9 cellular contexts compared by ENCODE assay signal in the genomic region with DNA sequence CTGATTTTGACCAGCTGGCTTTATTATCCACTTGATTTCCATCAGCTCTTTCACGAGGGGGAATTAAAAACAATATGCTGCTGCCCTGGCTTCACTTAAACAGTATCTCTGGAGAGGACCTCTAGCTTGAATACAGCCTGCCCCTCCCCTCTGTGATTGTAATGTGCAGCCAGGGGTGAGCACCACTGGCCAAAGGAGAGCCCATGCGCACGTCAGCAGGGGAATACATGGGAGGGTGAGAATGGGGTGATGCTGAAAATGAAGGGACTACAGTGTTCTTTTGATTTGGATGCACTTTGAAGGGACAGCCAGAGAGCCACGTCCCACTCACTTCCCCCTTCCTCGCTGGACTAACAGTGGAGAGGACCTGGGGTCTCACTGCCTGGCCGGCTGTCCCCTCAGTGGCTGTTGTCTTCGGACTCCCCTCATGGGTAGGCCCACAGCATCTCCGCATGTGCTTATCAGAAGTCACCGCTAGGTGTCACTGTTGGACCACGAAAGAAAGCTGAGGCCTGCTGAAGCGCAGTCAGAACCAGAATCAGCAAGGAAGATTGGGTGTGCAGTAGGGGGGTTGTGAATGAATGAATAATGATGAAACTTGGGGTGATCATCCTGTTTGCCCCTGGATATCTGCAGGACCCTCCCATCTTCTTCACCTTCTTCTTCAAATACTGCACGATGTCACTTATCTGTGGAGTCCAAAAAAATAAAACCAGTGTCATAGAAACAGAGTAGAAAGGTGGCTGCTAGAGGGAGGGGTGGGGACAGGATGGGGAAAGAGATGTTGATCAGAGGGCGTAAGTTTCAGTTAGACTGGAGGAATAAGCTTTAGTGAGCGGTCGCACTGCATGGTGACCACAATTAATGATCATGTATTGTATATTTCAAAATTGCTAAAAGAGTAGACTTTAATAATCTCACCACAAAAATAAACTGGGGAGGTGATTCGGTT. TPM values are rescaled to one million over a fixed set of nuclear protein-coding genes. Genes with fewer than 3 reads are reported as not detected.
DNase-seq lines count a peak whose midpoint lies in the region; ATAC-seq and TF ChIP-seq lines count a peak whose summit lies in the region.
"Had no signal": no experiment of that assay in that cellular context is flagged by ENCODE, and none has a peak within 500 bp of the region (broad histone marks: within the 10 kb centered on the region; RNA-seq: fewer than 3 reads in every experiment).

No MANE protein-coding gene starts in this region.

- no peaks in the 10 kb centered on the region for H3K27me3 ChIP-seq in CD4-positive, alpha-beta T cell (ENCODE audit: control insufficient read depth, insufficient read depth, low read length)
- H3K27me3 ChIP-seq in OCI-LY1 (ENCODE audit: insufficient read depth, low read length), result no peaks in the 10 kb centered on the region

- H3F3A ChIP-seq in OCI-LY1 (ENCODE audit: insufficient read depth, low read length), result no peaks in the 10 kb centered on the region

- no peak overlapping the region for H3K27ac ChIP-seq in CD4-positive, alpha-beta T cell (ENCODE audit: low read depth, low read length)
- no peak overlapping the region for H3K27ac ChIP-seq in OCI-LY1 (ENCODE audit: low read depth, low read length, poor library complexity, severe bottlenecking)
- H3K27ac ChIP-seq: SK-N-MC had no signal

- H3K4me1 ChIP-seq in OCI-LY1 (ENCODE audit: insufficient read depth, low read length, severe bottlenecking), result no peaks in the 10 kb centered on the region

- H2AFZ ChIP-seq in OCI-LY1 (ENCODE audit: low read length), result no peak overlapping the region

- H3K9me3 Mint-ChIP-seq in CD4-positive, alpha-beta T cell, result no peaks in the 10 kb centered on the region
- no peaks in the 10 kb centered on the region for H3K9me3 Mint-ChIP-seq in activated T-cell treated with anti-CD3 and anti-CD28 coated beads, Interleukin-2, amount 50 U/mL, for 24 hours
- H3K9me3 Mint-ChIP-seq in nephron progenitor cell, result peaks cover 40% of the 10 kb centered on the region
- H3K9me3 Mint-ChIP-seq in stimulated activated naive CD8-positive, alpha-beta T cell treated with anti-CD3 and anti-CD28 coated beads, Interleukin-15, amount 100 ng/mL, for 72 hours, result no peaks in the 10 kb centered on the region

- no peak overlapping the region for H3K4me3 Mint-ChIP-seq in CD4-positive, alpha-beta T cell
- H3K4me3 Mint-ChIP-seq in activated T-cell treated with anti-CD3 and anti-CD28 coated beads, Interleukin-2, amount 50 U/mL, for 24 hours, result no peak overlapping the region
- no peak overlapping the region for H3K4me3 Mint-ChIP-seq in nephron progenitor cell
- no peak overlapping the region for H3K4me3 Mint-ChIP-seq in stimulated activated naive CD8-positive, alpha-beta T cell treated with anti-CD3 and anti-CD28 coated beads, Interleukin-15, amount 100 ng/mL, for 72 hours

- no peaks in the 10 kb centered on the region for H3K9me3 ChIP-seq in CD4-positive, alpha-beta T cell (ENCODE audit: control insufficient read depth, low read length)
- no peaks in the 10 kb centered on the region for H3K9me3 ChIP-seq in OCI-LY1 (ENCODE audit: low read length)

- intact Hi-C loops in CD4-positive, alpha-beta T cell (cut with DNase I, micrococcal nuclease), result loop anchor here (1.0 kb wide), 1 partner anchor 948 kb away; no protein-coding TSS in a partner anchor

- ATAC-seq in CD4-positive, alpha-beta T cell (ENCODE audit: poor library complexity), result no peak
- peak; percentile 81 for ATAC-seq in GM19328 (IDR thresholded peaks at IDR 0.05; ENCODE audit: unreplicated experiment)
- peak; percentile 84 for ATAC-seq in HG03575 (IDR thresholded peaks at IDR 0.05; ENCODE audit: extremely low read depth, insufficient number of reproducible peaks, low FRiP score, unreplicated experiment)
- ATAC-seq in stimulated activated naive CD8-positive, alpha-beta T cell treated with anti-CD3 and anti-CD28 coated beads, Interleukin-15, amount 100 ng/mL, for 72 hours, result peak; percentile 83

- no peaks in the 10 kb centered on the region for H3K4me1 Mint-ChIP-seq in CD4-positive, alpha-beta T cell (ENCODE audit: low read depth)
- peaks cover 3% of the 10 kb centered on the region for H3K4me1 Mint-ChIP-seq in activated T-cell treated with anti-CD3 and anti-CD28 coated beads, Interleukin-2, amount 50 U/mL, for 24 hours (ENCODE audit: low read depth)
- peaks cover 24% of the 10 kb centered on the region for H3K4me1 Mint-ChIP-seq in nephron progenitor cell
- no peaks in the 10 kb centered on the region for H3K4me1 Mint-ChIP-seq in stimulated activated naive CD8-positive, alpha-beta T cell treated with anti-CD3 and anti-CD28 coated beads, Interleukin-15, amount 100 ng/mL, for 72 hours

- peaks cover 4% of the 10 kb centered on the region for H3K27me3 Mint-ChIP-seq in CD4-positive, alpha-beta T cell
- H3K27me3 Mint-ChIP-seq in activated T-cell treated with anti-CD3 and anti-CD28 coated beads, Interleukin-2, amount 50 U/mL, for 24 hours, result peaks cover 40% of the 10 kb centered on the region
- H3K27me3 Mint-ChIP-seq in nephron progenitor cell (ENCODE audit: low read depth, poor library complexity), result peaks cover 3% of the 10 kb centered on the region
- H3K27me3 Mint-ChIP-seq in stimulated activated naive CD8-positive, alpha-beta T cell treated with anti-CD3 and anti-CD28 coated beads, Interleukin-15, amount 100 ng/mL, for 72 hours, result peaks cover 23% of the 10 kb centered on the region

- CTCF ChIA-PET in CD4-positive, alpha-beta T cell (lab: Charles Lee), result interaction anchor here (0.5 to 1.4 kb wide), 4 partner anchors 9 to 959 kb away, joined by 3 to 5 read pairs (median 4); no protein-coding TSS in a partner anchor

- no peaks in the 10 kb centered on the region for H3K9me2 ChIP-seq in OCI-LY1 (ENCODE audit: low read depth, low read length)

- TF ChIP-seq CTCF in CD4-positive, alpha-beta T cell (IDR thresholded peaks at IDR 0.05), result peak; percentile 58
- TF ChIP-seq CTCF in OCI-LY1 (IDR thresholded peaks at IDR 0.05; ENCODE audit: low read length) (peak; percentile 61), nephron progenitor cell (IDR thresholded peaks at IDR 0.05) (peak; percentile 70)

- H3K4me2 ChIP-seq in OCI-LY1 (ENCODE audit: low read length), result no peak overlapping the region

- peak; percentile 40 to 81 (median 61) for DNase-seq in CD4-positive, alpha-beta T cell
- peak; percentile 85 for DNase-seq in activated T-cell treated with anti-CD3 and anti-CD28 coated beads, Interleukin-2, amount 50 U/mL, for 24 hours
- DNase-seq in fibroblast of gingiva (ENCODE audit: low read depth), result peak; percentile 37
- peak; percentile 81 for DNase-seq in nephron progenitor cell
- peak; percentile 60 to 62 for DNase-seq in stimulated activated naive CD8-positive, alpha-beta T cell treated with anti-CD3 and anti-CD28 coated beads, Interleukin-15, amount 100 ng/mL, for 72 hours

- H3K36me3 Mint-ChIP-seq in CD4-positive, alpha-beta T cell (ENCODE audit: low read depth), result no peaks in the 10 kb centered on the region
- H3K36me3 Mint-ChIP-seq in activated T-cell treated with anti-CD3 and anti-CD28 coated beads, Interleukin-2, amount 50 U/mL, for 24 hours (ENCODE audit: low read depth), result no peaks in the 10 kb centered on the region
- peaks cover 22% of the 10 kb centered on the region for H3K36me3 Mint-ChIP-seq in nephron progenitor cell (ENCODE audit: low read depth)

- H3K36me3 ChIP-seq in OCI-LY1 (ENCODE audit: insufficient read depth, low read length), result no peaks in the 10 kb centered on the region

- no peak overlapping the region for H3K9ac ChIP-seq in OCI-LY1 (ENCODE audit: low read length)

- H3K27ac Mint-ChIP-seq in CD4-positive, alpha-beta T cell, result no peak overlapping the region
- H3K27ac Mint-ChIP-seq in activated T-cell treated with anti-CD3 and anti-CD28 coated beads, Interleukin-2, amount 50 U/mL, for 24 hours, result no peak overlapping the region
- H3K27ac Mint-ChIP-seq in nephron progenitor cell, result no peak overlapping the region
- no peak overlapping the region for H3K27ac Mint-ChIP-seq in stimulated activated naive CD8-positive, alpha-beta T cell treated with anti-CD3 and anti-CD28 coated beads, Interleukin-15, amount 100 ng/mL, for 72 hours

- no peaks in the 10 kb centered on the region for H4K20me1 ChIP-seq in OCI-LY1 (ENCODE audit: insufficient read depth, low read length)

- POLR2A ChIA-PET in CD4-positive, alpha-beta T cell (lab: Charles Lee), result no interaction called here

- no peaks in the 10 kb centered on the region for H3K79me2 ChIP-seq in OCI-LY1 (ENCODE audit: insufficient read depth, low read length)

- H3K4me3 ChIP-seq in OCI-LY1 (ENCODE audit: low read depth, low read length, poor library complexity, severe bottlenecking), result no peak overlapping the region
- H3K4me3 ChIP-seq: SK-N-MC had no signal

RNA-seq across cellular contexts. Expression of a gene that starts 32.8 kb away (rescaled TPM):
- total RNA-seq in CD4-positive, alpha-beta T cell, result not detected
